Comparison of ENCODE assay signal across 1 cellular context in the genomic region with DNA sequence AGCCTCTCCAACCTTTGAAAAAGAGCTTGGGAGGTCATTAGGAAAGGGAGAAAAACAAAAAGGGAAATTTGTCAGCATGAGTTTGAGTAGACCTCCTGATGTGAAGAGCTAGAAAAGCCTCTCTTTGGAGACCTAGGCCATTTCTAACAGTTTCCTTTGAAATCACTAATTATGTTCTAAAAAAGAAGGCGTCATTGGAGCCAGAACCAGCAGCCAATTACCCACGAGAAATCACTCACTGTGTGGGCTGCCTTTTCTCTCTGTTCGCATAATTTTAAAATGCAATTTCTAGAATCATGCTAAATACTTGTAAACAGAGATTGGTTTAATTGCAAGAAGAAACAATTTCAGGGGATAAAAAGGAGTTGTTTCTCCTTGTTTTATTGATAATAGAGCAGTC.
TF ChIP-seq lines count a peak whose summit lies in the region.

No MANE protein-coding gene starts in this region.

TF ChIP-seq in GM23338, 12 proteins besides CTCF, POLR2A, EP300 and RAD21 (continued from another document):
- TF ChIP-seq ZNF462 (CRISPR knock-in tag; IDR thresholded peaks at IDR 0.05) (no peak), POLR2AphosphoS5 (IDR thresholded peaks at IDR 0.05; ENCODE audit: low read depth) (no peak), EZH2phosphoT487 (IDR thresholded peaks at IDR 0.05; ENCODE audit: unreplicated experiment) (no peak), STAT1 (IDR thresholded peaks at IDR 0.05; ENCODE audit: unreplicated experiment) (no peak), JUNB (IDR thresholded peaks at IDR 0.05; ENCODE audit: unreplicated experiment) (no peak), EZH2 (IDR thresholded peaks at IDR 0.05; ENCODE audit: low read depth, unreplicated experiment) (no peak), ETS1 (IDR thresholded peaks at IDR 0.05) (no peak), ZNF114 (CRISPR knock-in tag; IDR thresholded peaks at IDR 0.05) (no peak), CREB1 (CRISPR knock-in tag; IDR thresholded peaks at IDR 0.05; ENCODE audit: low read depth) (no peak), ZNF331 (CRISPR knock-in tag; IDR thresholded peaks at IDR 0.05; ENCODE audit: low read depth) (no peak), NANOG (IDR thresholded peaks at IDR 0.05; ENCODE audit: borderline replicate concordance) (no peak)
